ENCODE assay signal across 26 cellular contexts in the genomic region with DNA sequence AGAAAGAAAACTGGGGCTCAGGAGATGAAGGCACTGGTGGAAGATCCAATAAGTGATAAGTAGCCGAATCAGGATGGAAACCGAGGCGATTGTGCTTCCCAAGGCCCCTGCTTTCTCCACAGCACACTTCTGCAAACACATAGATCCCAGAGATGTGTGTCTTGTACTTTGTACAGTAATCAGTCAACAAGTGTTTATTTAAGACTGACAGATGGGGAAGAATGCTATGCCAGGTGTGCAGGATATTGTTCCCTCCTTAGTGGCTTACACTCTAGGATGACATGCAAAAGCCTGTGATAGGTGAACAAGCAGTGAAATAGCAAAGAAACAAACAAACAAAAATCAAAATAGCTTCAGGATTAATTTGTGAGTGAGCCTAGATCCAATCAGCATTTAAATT.
"Had no signal": no experiment of that assay in that cellular context is flagged by ENCODE, and none has a peak within 500 bp of the region (broad histone marks: within the 10 kb centered on the region; RNA-seq: fewer than 3 reads in every experiment).

No MANE protein-coding gene starts in this region.

- H3K4me3 ChIP-seq: esophagus squamous epithelium, left ventricle myocardium inferior, lung, skin epidermis, thoracic aorta, uterus had no signal

- ATAC-seq: activated naive CD4-positive, alpha-beta T cell treated with anti-CD3 and anti-CD28 coated beads, Interleukin-2, amount 50 U/mL, for 72 hours; activated T-cell treated with anti-CD3 and anti-CD28 coated beads, Interleukin-2, amount 50 U/mL, for 72 hours; sciatic nerve; stimulated activated effector memory CD8-positive, alpha-beta T cell treated with anti-CD3 and anti-CD28 coated beads, Interleukin-12 subunit alpha, Interleukin-12 subunit beta, amount 100 ng/mL, for 72 hours had no signal

- H3K27me3 ChIP-seq: uterus had no signal

- H3K36me3 ChIP-seq: esophagus squamous epithelium, left ventricle myocardium inferior, thoracic aorta, uterus had no signal

- FAIRE-seq: bronchial epithelial cell, colon, endometrium, islet of Langerhans had no signal

- H3K9me3 ChIP-seq: esophagus squamous epithelium, left ventricle myocardium inferior, thoracic aorta, uterus had no signal

- H3K4me1 ChIP-seq: esophagus squamous epithelium, left ventricle myocardium inferior, uterus had no signal

- DNase-seq: activated CD4-positive, alpha-beta T cell treated with anti-CD3 and anti-CD28 coated beads for 4 hours; activated CD4-positive, alpha-beta T cell treated with anti-CD3 and anti-CD28 coated beads, Interleukin-2, amount 50 U/mL, for 4 hours; activated naive CD4-positive, alpha-beta T cell; activated T-cell treated with anti-CD3 and anti-CD28 coated beads for 4 hours; activated T-cell treated with anti-CD3 and anti-CD28 coated beads, Interleukin-2, amount 50 U/mL, for 72 hours; anterior cingulate cortex; effector CD8-positive, alpha-beta T cell; esophagus squamous epithelium; foreskin melanocyte; left ventricle myocardium inferior; mesendoderm; stimulated activated CD4-positive, alpha-beta T cell treated with anti-CD3 and anti-CD28 coated beads, Interleukin-4, amount 100 ng/mL, for 24 hours; trophoblast cell; uterus had no signal

- H3K27ac ChIP-seq: epithelial cell of prostate, esophagus squamous epithelium, left ventricle myocardium inferior, skin epidermis, thoracic aorta, uterus, VCaP had no signal
